13 cellular contexts compared by ENCODE assay signal in genomic region chr15:91186892-91187644, GRCh38.
A peak's percentile ranks its signal among the peaks of the same experiment; 100 is the strongest.
DNase-seq lines count a peak whose midpoint lies in the region; ATAC-seq and TF ChIP-seq lines count a peak whose summit lies in the region.
"Had no signal": no experiment of that assay in that cellular context is flagged by ENCODE, and none has a peak within 500 bp of the region (broad histone marks: within the 10 kb centered on the region; RNA-seq: fewer than 3 reads in every experiment).

No MANE protein-coding gene starts in this region.

- peaks cover 23% of the 10 kb centered on the region for H3K4me1 ChIP-seq in MM.1S (ENCODE audit: low read length)
- H3K4me1 ChIP-seq: colonic mucosa had no signal

- no peaks in the 10 kb centered on the region for H3K36me3 Mint-ChIP-seq in activated naive CD8-positive, alpha-beta T cell treated with anti-CD3 and anti-CD28 coated beads for 36 hours

- H3K9me3 Mint-ChIP-seq in activated naive CD8-positive, alpha-beta T cell treated with anti-CD3 and anti-CD28 coated beads for 36 hours, result no peaks in the 10 kb centered on the region

- H2AFZ ChIP-seq in MM.1S (ENCODE audit: low read length), result no peak overlapping the region

- no peaks in the 10 kb centered on the region for H3K36me3 ChIP-seq in MM.1S (replicated peaks; ENCODE audit: insufficient read depth, low read length)
- H3K36me3 ChIP-seq: colonic mucosa, WERI-Rb-1 had no signal

- H3K4me3 ChIP-seq in MM.1S (ENCODE audit: low read length) (no peak overlapping the region), astrocyte of the cerebellum (ENCODE audit: low read depth, low read length) (no peak overlapping the region)
- H3K4me3 ChIP-seq: colonic mucosa had no signal

- no peak for TF ChIP-seq CTCF in MM.1S (IDR thresholded peaks at IDR 0.05; ENCODE audit: low read length)
- no peak for TF ChIP-seq CTCF in astrocyte of the cerebellum (IDR thresholded peaks at IDR 0.05; ENCODE audit: low read depth, low read length, missing control alignments)

- ATAC-seq in left lobe of liver, result peak; percentile 71
- no peak for ATAC-seq in HG03460 (IDR thresholded peaks at IDR 0.05; ENCODE audit: unreplicated experiment)
- no peak for ATAC-seq in HG03571 (IDR thresholded peaks at IDR 0.05; ENCODE audit: unreplicated experiment)
- ATAC-seq: left ventricle myocardium superior had no signal

- H3K9me2 ChIP-seq in MM.1S (replicated peaks; ENCODE audit: insufficient read depth, low read length), result no peaks in the 10 kb centered on the region

- no peak overlapping the region for H3K4me3 Mint-ChIP-seq in activated naive CD8-positive, alpha-beta T cell treated with anti-CD3 and anti-CD28 coated beads for 36 hours

- H3K9me3 ChIP-seq in MM.1S (replicated peaks; ENCODE audit: insufficient read depth, low read length), result no peaks in the 10 kb centered on the region
- H3K9me3 ChIP-seq: colonic mucosa had no signal

- H3K27ac ChIP-seq in MM.1S (ENCODE audit: low read length), result no peak overlapping the region
- H3K27ac ChIP-seq: 22Rv1, colonic mucosa, WERI-Rb-1 had no signal

- H3K79me2 ChIP-seq in MM.1S (ENCODE audit: low read length), result no peaks in the 10 kb centered on the region

- DNase-seq in DMS 273 (lab: John Stamatoyannopoulos, UW; ENCODE audit: unreplicated experiment) (peak; percentile 45), DMS 273 treated with DMSO at 0.1 percent for 48 hours (lab: John Stamatoyannopoulos, UW) (no peak), MM.1S (peak; percentile 68), astrocyte of the cerebellum (ENCODE audit: low read depth) (peak; percentile 20), left lobe of liver (ENCODE audit: low spot score) (no peak)
- no peak for DNase-seq in activated naive CD8-positive, alpha-beta T cell treated with anti-CD3 and anti-CD28 coated beads for 36 hours
- DNase-seq: colonic mucosa, left ventricle myocardium superior, NCI-H1436, WERI-Rb-1 had no signal

- no peak overlapping the region for H3K9ac ChIP-seq in MM.1S (ENCODE audit: low read length)

- H4K20me1 ChIP-seq in MM.1S (ENCODE audit: insufficient read depth, low read length), result no peaks in the 10 kb centered on the region

- peaks cover 30% of the 10 kb centered on the region for H3K27me3 Mint-ChIP-seq in activated naive CD8-positive, alpha-beta T cell treated with anti-CD3 and anti-CD28 coated beads for 36 hours

- H3K4me1 Mint-ChIP-seq in activated naive CD8-positive, alpha-beta T cell treated with anti-CD3 and anti-CD28 coated beads for 36 hours, result no peaks in the 10 kb centered on the region

- no peak overlapping the region for H3K27ac Mint-ChIP-seq in activated naive CD8-positive, alpha-beta T cell treated with anti-CD3 and anti-CD28 coated beads for 36 hours

- in situ Hi-C loops in astrocyte of the cerebellum (cut with HindIII; ENCODE audit: low sequenced_read_pairs), result no loop called here

- H3K27me3 ChIP-seq in MM.1S (replicated peaks; ENCODE audit: insufficient read depth, low read length), result no peaks in the 10 kb centered on the region
- H3K27me3 ChIP-seq: colonic mucosa had no signal

- peaks cover 7% of the 10 kb centered on the region for H3F3A ChIP-seq in MM.1S (ENCODE audit: insufficient read depth, low read length)

- no peak overlapping the region for H3K4me2 ChIP-seq in MM.1S (ENCODE audit: low read depth, low read length)

Comparison
In these comparisons a context has a peak if more than half of its experiments do, and no peak if none do; other contexts are left out.
1. DNase-seq: peak in DMS 273 (single experiment), MM.1S (single experiment) and astrocyte of the cerebellum (single experiment); none in DMS 273 treated with DMSO at 0.1 percent for 48 hours (single experiment), left lobe of liver (single experiment) and activated naive CD8-positive, alpha-beta T cell treated with anti-CD3 and anti-CD28 coated beads for 36 hours (single experiment).